In the genomic region with DNA sequence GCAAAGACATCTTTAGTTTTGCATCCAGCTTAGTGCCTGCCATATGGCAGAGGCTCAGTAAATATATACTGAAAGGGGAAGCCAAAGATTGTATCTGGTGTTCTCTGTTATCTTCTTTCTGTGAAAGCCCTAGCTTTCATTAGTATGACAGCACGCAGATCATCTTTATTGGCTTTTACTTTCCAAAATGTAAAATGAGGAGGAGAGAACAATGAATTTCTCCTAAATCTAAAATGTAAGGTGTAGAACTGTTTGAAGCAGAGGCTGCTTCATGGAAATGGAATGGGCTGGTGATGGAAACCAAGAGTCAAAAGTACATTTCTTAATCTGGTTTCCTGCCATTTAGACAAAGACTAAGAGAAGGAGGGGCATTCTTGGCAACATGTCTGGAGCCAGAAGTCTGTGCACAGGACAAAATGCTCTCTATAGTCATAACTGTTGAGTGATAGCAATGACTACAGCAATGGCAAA, we compare ENCODE assay signal across 20 cellular contexts.
DNase-seq lines count a peak whose midpoint lies in the region; ATAC-seq and TF ChIP-seq lines count a peak whose summit lies in the region.
"Had no signal": no experiment of that assay in that cellular context is flagged by ENCODE, and none has a peak within 500 bp of the region (broad histone marks: within the 10 kb centered on the region; RNA-seq: fewer than 3 reads in every experiment).

No MANE protein-coding gene starts in this region.

- no peak for ATAC-seq in HG03565 (IDR thresholded peaks at IDR 0.05; ENCODE audit: unreplicated experiment)
- ATAC-seq: A549, Panc1 had no signal

- intact Hi-C loops in transverse colon (cut with DNase I; ENCODE audit: low total_unique reads): no loop called here

- no peak for TF ChIP-seq POLR2A in transverse colon (IDR thresholded peaks at IDR 0.05)

- H3K4me3 ChIP-seq in WERI-Rb-1 (ENCODE audit: low read depth, low read length) (no peak overlapping the region), fibroblast of the aortic adventitia (ENCODE audit: low read depth, low read length) (no peak overlapping the region), transverse colon (no peak overlapping the region)
- H3K4me3 ChIP-seq: A549, SJSA1 had no signal

- H3K27me3 ChIP-seq in WERI-Rb-1 (ENCODE audit: insufficient read depth, low read depth, severe bottlenecking) (no peaks in the 10 kb centered on the region), transverse colon (no peaks in the 10 kb centered on the region)
- H3K27me3 ChIP-seq: SJSA1 had no signal

- TF ChIP-seq CTCF in WERI-Rb-1 (IDR thresholded peaks at IDR 0.05; ENCODE audit: low read depth, low read length) (no peak), fibroblast of the aortic adventitia (IDR thresholded peaks at IDR 0.05; ENCODE audit: insufficient read depth, low read length) (no peak), transverse colon (IDR thresholded peaks at IDR 0.05) (no peak)

- H3K36me3 ChIP-seq in WERI-Rb-1: no peaks in the 10 kb centered on the region
- H3K36me3 ChIP-seq in transverse colon: no peaks in the 10 kb centered on the region
- H3K36me3 ChIP-seq: SJSA1 had no signal

- H3K4me1 ChIP-seq in transverse colon: no peaks in the 10 kb centered on the region
- H3K4me1 ChIP-seq: A549, SJSA1 had no signal

- H3K9me3 ChIP-seq in WERI-Rb-1 (ENCODE audit: severe bottlenecking) (no peaks in the 10 kb centered on the region), transverse colon (no peaks in the 10 kb centered on the region)
- H3K9me3 ChIP-seq: A549, SJSA1 had no signal

- DNase-seq in DMS 273 treated with DMSO at 0.1 percent for 48 hours (lab: John Stamatoyannopoulos, UW): peak; percentile 58
- DNase-seq in NCI-H446 treated with DMSO at 0.1 percent for 48 hours (lab: John Stamatoyannopoulos, UW): peak; percentile 80
- no peak for DNase-seq in WERI-Rb-1
- DNase-seq in fibroblast of the aortic adventitia (ENCODE audit: low read depth): peak; percentile 10
- DNase-seq in transverse colon: no peak
- DNase-seq in SKM-1 treated with dmso at 0.1 percent for 144 hours (lab: John Stamatoyannopoulos, UW; ENCODE audit: unreplicated experiment): no peak
- DNase-seq in UCSD-AML1 (lab: John Stamatoyannopoulos, UW; ENCODE audit: unreplicated experiment): no peak
- DNase-seq: CD4-positive, alpha-beta T cell; DMS53; NCI-H1417; NCI-H187; NCI-H2107; NCI-H226; NCI-H526 had no signal

- no peak for TF ChIP-seq EP300 in transverse colon (IDR thresholded peaks at IDR 0.05; ENCODE audit: low read depth)

- WGBS in transverse colon (ENCODE audit: low coverage in 1 of 2), 2 donors: 92 to 100% methylated on average over 1 of the region's 1 CpG

- in situ Hi-C loops in transverse colon (cut with MboI; ENCODE audit: low pct_ligation_motif_present in 1 of 4, low pct_unique_long_range_greater_than_20kb in 1 of 4, low sequenced_read_pairs in 3 of 4): no loop called here

- H3K27ac ChIP-seq in WERI-Rb-1 (0 out of 2 replicates have a peak overlapping the region, but pooled peaks have one; percentile 3), transverse colon (no peak overlapping the region)
- H3K27ac ChIP-seq: A549, HL-60, KMS-11, SJSA1 had no signal

Comparison
In these comparisons a context has a peak if more than half of its experiments do, and no peak if none do; other contexts are left out.
1. DNase-seq: peak in DMS 273 treated with DMSO at 0.1 percent for 48 hours (single experiment), NCI-H446 treated with DMSO at 0.1 percent for 48 hours (single experiment) and fibroblast of the aortic adventitia (single experiment); none in WERI-Rb-1 (single experiment), transverse colon (single experiment), SKM-1 treated with dmso at 0.1 percent for 144 hours (single experiment) and UCSD-AML1 (single experiment).